ENCODE assay signal across 17 cellular contexts in genomic region chr3:51711352-51712019, GRCh38. TPM values are rescaled to one million over a fixed set of nuclear protein-coding genes. Genes with fewer than 3 reads are reported as not detected.
DNase-seq lines count a peak whose midpoint lies in the region; ATAC-seq and TF ChIP-seq lines count a peak whose summit lies in the region.
"Had no signal": no experiment of that assay in that cellular context is flagged by ENCODE, and none has a peak within 500 bp of the region (broad histone marks: within the 10 kb centered on the region; RNA-seq: fewer than 3 reads in every experiment).

No MANE protein-coding gene starts in this region.

- H3K27ac Mint-ChIP-seq in activated T-cell treated with anti-CD3 and anti-CD28 coated beads, Interleukin-2, amount 50 U/mL, for 24 hours, result no peak overlapping the region
- H3K27ac Mint-ChIP-seq: activated T-cell treated with anti-CD3 and anti-CD28 coated beads, Interleukin-2, amount 50 U/mL, for 72 hours had no signal

- DNase-seq in activated T-cell treated with anti-CD3 and anti-CD28 coated beads, Interleukin-2, amount 50 U/mL, for 24 hours, result peak; percentile 15
- DNase-seq in activated T-cell treated with anti-CD3 and anti-CD28 coated beads, Interleukin-2, amount 50 U/mL, for 4 hours, result no peak
- DNase-seq in GM20000 (ENCODE audit: low spot score) (peak; percentile 10), ecto neural progenitor cell (ENCODE audit: low spot score) (peak; percentile 36), sciatic nerve (ENCODE audit: low spot score) (peak; percentile 27), inferior parietal cortex (ENCODE audit: extremely low spot score) (no peak), NCI-H187 (lab: John Stamatoyannopoulos, UW) (no peak), HPDE6-E6E7 (ENCODE audit: extremely low spot score) (no peak)
- DNase-seq: activated T-cell treated with anti-CD3 and anti-CD28 coated beads, Interleukin-2, amount 50 U/mL, for 72 hours; brain microvascular endothelial cell; cortex of kidney; DMS 273 treated with DMSO at 0.1 percent for 48 hours; GM23248; NCI-H1417 treated with DMSO at 0.1 percent for 48 hours; NCI-H2171 had no signal

- TF ChIP-seq CTCF in GM20000 (IDR thresholded peaks at IDR 0.05; ENCODE audit: extremely low read depth, missing control alignments), result no peak

- H3K9me3 Mint-ChIP-seq in activated T-cell treated with anti-CD3 and anti-CD28 coated beads, Interleukin-2, amount 50 U/mL, for 24 hours, result no peaks in the 10 kb centered on the region
- H3K9me3 Mint-ChIP-seq in activated T-cell treated with anti-CD3 and anti-CD28 coated beads, Interleukin-2, amount 50 U/mL, for 4 hours, result no peaks in the 10 kb centered on the region

- H3K4me3 Mint-ChIP-seq in activated T-cell treated with anti-CD3 and anti-CD28 coated beads, Interleukin-2, amount 50 U/mL, for 24 hours, result no peak overlapping the region
- H3K4me3 Mint-ChIP-seq in activated T-cell treated with anti-CD3 and anti-CD28 coated beads, Interleukin-2, amount 50 U/mL, for 4 hours, result no peak overlapping the region
- H3K4me3 Mint-ChIP-seq: activated T-cell treated with anti-CD3 and anti-CD28 coated beads, Interleukin-2, amount 50 U/mL, for 72 hours; CD14-positive monocyte had no signal

- intact Hi-C loops in sciatic nerve (cut with DNase I), result no loop called here

- ATAC-seq in activated T-cell treated with anti-CD3 and anti-CD28 coated beads, Interleukin-2, amount 50 U/mL, for 4 hours, result no peak
- no peak for ATAC-seq in sciatic nerve

- peaks cover under 1% of the 10 kb centered on the region for H3K36me3 Mint-ChIP-seq in activated T-cell treated with anti-CD3 and anti-CD28 coated beads, Interleukin-2, amount 50 U/mL, for 24 hours (ENCODE audit: low read depth)
- H3K36me3 Mint-ChIP-seq in activated T-cell treated with anti-CD3 and anti-CD28 coated beads, Interleukin-2, amount 50 U/mL, for 4 hours (ENCODE audit: insufficient read depth), result peaks cover 5% of the 10 kb centered on the region

- no peaks in the 10 kb centered on the region for H3K27me3 Mint-ChIP-seq in activated T-cell treated with anti-CD3 and anti-CD28 coated beads, Interleukin-2, amount 50 U/mL, for 24 hours
- H3K27me3 Mint-ChIP-seq in activated T-cell treated with anti-CD3 and anti-CD28 coated beads, Interleukin-2, amount 50 U/mL, for 4 hours (ENCODE audit: low read depth), result no peaks in the 10 kb centered on the region

- peaks cover 8% of the 10 kb centered on the region for H3K4me1 Mint-ChIP-seq in activated T-cell treated with anti-CD3 and anti-CD28 coated beads, Interleukin-2, amount 50 U/mL, for 24 hours (ENCODE audit: low read depth)
- peaks cover 11% of the 10 kb centered on the region for H3K4me1 Mint-ChIP-seq in activated T-cell treated with anti-CD3 and anti-CD28 coated beads, Interleukin-2, amount 50 U/mL, for 4 hours (ENCODE audit: low read depth)
- H3K4me1 Mint-ChIP-seq: CD14-positive monocyte had no signal

RNA-seq across cellular contexts. Expression of gene GRM2, which starts 4.6 kb away (rescaled TPM):
- 1 to 10 TPM in 2 of 3 donors, under 1 TPM in 1; 0.84 to 1.2 (median 1.0) TPM for total RNA-seq in activated T-cell treated with anti-CD3 and anti-CD28 coated beads, Interleukin-2, amount 50 U/mL, for 4 hours
- 0.40 TPM for total RNA-seq in sciatic nerve
- total RNA-seq: G401 had no signal

RNA-seq across cellular contexts. Expression of gene TEX264, which starts 40.4 kb away (rescaled TPM):
- total RNA-seq in activated T-cell treated with anti-CD3 and anti-CD28 coated beads, Interleukin-2, amount 50 U/mL, for 4 hours, result 10 to 100 TPM; 37.8 to 42.5 (median 38.9) TPM
- 35.8 TPM for total RNA-seq in sciatic nerve

Comparison
In these comparisons a context has a peak if more than half of its experiments do, and no peak if none do; other contexts are left out.
1. DNase-seq: peak in activated T-cell treated with anti-CD3 and anti-CD28 coated beads, Interleukin-2, amount 50 U/mL, for 24 hours (single experiment), GM20000 (single experiment), ecto neural progenitor cell (single experiment) and sciatic nerve (single experiment); none in activated T-cell treated with anti-CD3 and anti-CD28 coated beads, Interleukin-2, amount 50 U/mL, for 4 hours (single experiment), inferior parietal cortex (single experiment), NCI-H187 (0 of 2) and HPDE6-E6E7 (single experiment).